In genomic region chr5:79109527-79110492, GRCh38 we compare ENCODE assay signal across 9 cellular contexts. TPM values are rescaled to one million over a fixed set of nuclear protein-coding genes. Genes with fewer than 3 reads are reported as not detected.
DNase-seq lines count a peak whose midpoint lies in the region; ATAC-seq, FAIRE-seq and TF ChIP-seq lines count a peak whose summit lies in the region.
"Had no signal": no experiment of that assay in that cellular context is flagged by ENCODE, and none has a peak within 500 bp of the region (broad histone marks: within the 10 kb centered on the region; RNA-seq: fewer than 3 reads in every experiment).

No MANE protein-coding gene starts in this region.

- intact Hi-C loops in activated CD8-positive, alpha-beta T cell treated with anti-CD3 and anti-CD28 coated beads for 36 hours (cut with micrococcal nuclease) = loop anchor here (5.0 kb wide), 1 partner anchor 88 kb away; no protein-coding TSS in a partner anchor

- no peak overlapping the region for H3K4me3 ChIP-seq in H7 (ENCODE audit: insufficient read depth, low read depth, low read length)

- H3K4me3 Mint-ChIP-seq in activated CD8-positive, alpha-beta T cell treated with anti-CD3 and anti-CD28 coated beads for 36 hours = no peak overlapping the region

- peaks cover 36% of the 10 kb centered on the region for H3K27me3 Mint-ChIP-seq in activated CD8-positive, alpha-beta T cell treated with anti-CD3 and anti-CD28 coated beads for 36 hours

- peaks cover 35% of the 10 kb centered on the region for H3K27me3 ChIP-seq in H7 (ENCODE audit: control insufficient read depth, insufficient read depth, low read length)

- TF ChIP-seq CTCF in AG09319 (IDR thresholded peaks at IDR 0.05; ENCODE audit: low read depth, low read length) = peak; percentile 6
- peak; percentile 85 for TF ChIP-seq CTCF in activated CD8-positive, alpha-beta T cell treated with anti-CD3 and anti-CD28 coated beads for 36 hours (IDR thresholded peaks at IDR 0.05)

- H3K4me1 Mint-ChIP-seq in activated CD8-positive, alpha-beta T cell treated with anti-CD3 and anti-CD28 coated beads for 36 hours (ENCODE audit: low read depth) = no peaks in the 10 kb centered on the region

- peak; percentile 75 for ATAC-seq in activated CD8-positive, alpha-beta T cell treated with anti-CD3 and anti-CD28 coated beads for 36 hours
- ATAC-seq in HG02763 (IDR thresholded peaks at IDR 0.05; ENCODE audit: unreplicated experiment) (no peak), GM21723 (IDR thresholded peaks at IDR 0.05; ENCODE audit: unreplicated experiment) (no peak)
- ATAC-seq: right cardiac atrium had no signal

- DNase-seq in AG09319 (ENCODE audit: extremely low read depth, low read depth) = no peak
- DNase-seq in H7 = peak; percentile 72
- peak; percentile 68 for DNase-seq in activated CD8-positive, alpha-beta T cell treated with anti-CD3 and anti-CD28 coated beads for 36 hours
- DNase-seq in kidney tubule cell (ENCODE audit: low spot score) = peak; percentile 47
- no peak for DNase-seq in GM12891 (ENCODE audit: insufficient read length, low spot score)
- no peak for DNase-seq in globus pallidus (ENCODE audit: low spot score)

- CTCF ChIA-PET in activated CD8-positive, alpha-beta T cell treated with anti-CD3 and anti-CD28 coated beads for 36 hours (lab: Charles Lee) = interaction anchor here (0.6 to 5.7 kb wide), 8 partner anchors 15 to 134 kb away, joined by 3 to 100 read pairs (median 3); no protein-coding TSS in a partner anchor

- no peaks in the 10 kb centered on the region for H3K36me3 Mint-ChIP-seq in activated CD8-positive, alpha-beta T cell treated with anti-CD3 and anti-CD28 coated beads for 36 hours (ENCODE audit: low read depth)

- POLR2A ChIA-PET in activated CD8-positive, alpha-beta T cell treated with anti-CD3 and anti-CD28 coated beads for 36 hours (lab: Charles Lee) = no interaction called here

- no peaks in the 10 kb centered on the region for H3K36me3 ChIP-seq in H7 (replicated peaks; ENCODE audit: control insufficient read depth, insufficient read depth, low read length)

- TF ChIP-seq POLR2A in GM12891 (IDR thresholded peaks at IDR 0.05; ENCODE audit: low read depth, low read length) = no peak

- no peak overlapping the region for H3K27ac Mint-ChIP-seq in activated CD8-positive, alpha-beta T cell treated with anti-CD3 and anti-CD28 coated beads for 36 hours

- no peaks in the 10 kb centered on the region for H3K9me3 Mint-ChIP-seq in activated CD8-positive, alpha-beta T cell treated with anti-CD3 and anti-CD28 coated beads for 36 hours

- no peak for FAIRE-seq in GM12891 (lab: Jason Lieb, UNC)

TF ChIP-seq in GM12891, 5 proteins besides CTCF, POLR2A, EP300 and RAD21:
- no peak for TF ChIP-seq POU2F2 (IDR thresholded peaks at IDR 0.05; ENCODE audit: low read depth, low read length)
- TF ChIP-seq POLR2AphosphoS5 (IDR thresholded peaks at IDR 0.05; ENCODE audit: low read depth, low read length) = no peak
- TF ChIP-seq PAX5 (IDR thresholded peaks at IDR 0.05; ENCODE audit: insufficient read depth, low read length, severe bottlenecking) = no peak
- TF ChIP-seq TAF1 (IDR thresholded peaks at IDR 0.05; ENCODE audit: low read depth, low read length) = no peak
- no peak for TF ChIP-seq SPI1 (IDR thresholded peaks at IDR 0.05; ENCODE audit: low read depth, low read length)
TF ChIP-seq in GM12891: peak in this region for 0.

RNA-seq across cellular contexts. Expression of gene BHMT, which starts 1.8 kb away (rescaled TPM):
- total RNA-seq in H7 (2014; rRNA removed; shearing (Covaris generic)) = 0.28 and 0.52 TPM in 2 replicates
- total RNA-seq in activated CD8-positive, alpha-beta T cell treated with anti-CD3 and anti-CD28 coated beads for 36 hours = not detected
- polyA plus RNA-seq in GM12891 (2012; ENCODE audit: low read depth, missing spikeins) = not detected

RNA-seq across cellular contexts. Expression of gene BHMT2, which starts 40.2 kb away (rescaled TPM):
- total RNA-seq in H7 (2014; rRNA removed; shearing (Covaris generic)) = not detected in 2 replicates
- not detected for total RNA-seq in activated CD8-positive, alpha-beta T cell treated with anti-CD3 and anti-CD28 coated beads for 36 hours
- polyA plus RNA-seq in GM12891 (2012; ENCODE audit: low read depth, missing spikeins) = not detected

RNA-seq across cellular contexts. Expression of gene DMGDH, which starts 40.3 kb away (rescaled TPM):
- total RNA-seq in H7 (2014; rRNA removed; shearing (Covaris generic)) = 1.1 TPM in 1 of 2 replicates, not detected in the other
- total RNA-seq in activated CD8-positive, alpha-beta T cell treated with anti-CD3 and anti-CD28 coated beads for 36 hours = 1 to 10 TPM in 1 of 2 experiments, under 1 TPM in 1; 0.45 to 1.3 TPM
- polyA plus RNA-seq in GM12891 (2012; ENCODE audit: low read depth, missing spikeins) = 1.1 TPM

Comparison
In these comparisons a context has a peak if more than half of its experiments do, and no peak if none do; other contexts are left out.
1. DNase-seq: peak in H7 (single experiment), activated CD8-positive, alpha-beta T cell treated with anti-CD3 and anti-CD28 coated beads for 36 hours (single experiment) and kidney tubule cell (single experiment); none in AG09319 (single experiment), GM12891 (single experiment) and globus pallidus (single experiment).